In the genomic region with DNA sequence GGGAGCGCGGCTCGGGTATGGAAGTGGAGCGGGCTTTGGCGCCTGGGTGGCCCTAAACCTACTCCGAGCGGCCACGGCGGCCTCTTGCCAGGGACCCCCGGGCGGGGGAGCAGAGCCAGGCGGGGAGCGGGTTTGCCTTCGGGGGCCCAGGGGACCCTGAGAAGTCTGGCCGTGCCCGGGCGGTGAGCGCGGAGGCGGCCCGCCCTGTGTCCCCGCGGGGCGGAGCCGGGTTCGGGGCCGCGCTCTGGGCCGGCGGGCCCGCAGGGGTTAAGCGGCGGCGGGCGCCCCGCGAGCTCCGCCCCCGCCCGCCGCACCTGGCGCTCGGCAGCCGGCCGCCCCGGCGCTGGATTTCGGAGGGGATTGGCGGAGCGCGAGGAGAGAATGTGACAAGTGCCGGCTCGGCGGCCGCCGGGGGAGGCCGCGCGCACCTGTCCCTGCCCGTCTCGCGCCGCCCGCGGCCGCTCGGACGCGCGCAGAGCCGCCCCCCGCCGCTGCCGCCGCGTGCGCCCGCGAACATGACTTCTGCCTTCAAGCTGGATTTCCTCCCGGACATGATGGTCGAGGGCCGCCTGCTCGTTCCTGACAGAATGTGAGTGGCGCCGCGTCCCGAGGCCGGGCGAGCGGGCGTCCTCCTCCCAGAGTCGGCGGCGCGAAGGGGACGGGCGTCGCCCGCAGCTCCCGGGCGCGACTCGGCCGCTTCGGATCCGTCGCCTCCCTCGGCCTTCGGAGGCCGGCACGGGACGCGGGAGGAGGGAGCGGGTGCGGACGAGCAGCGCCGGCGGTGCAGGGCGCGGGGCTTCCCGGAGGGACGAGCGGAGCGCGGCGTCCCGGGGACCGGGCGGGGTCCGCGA, we compare ENCODE assay signal across 8 cellular contexts. TPM values are rescaled to one million over a fixed set of nuclear protein-coding genes. Genes with fewer than 3 reads are reported as not detected.
DNase-seq lines count a peak whose midpoint lies in the region; ATAC-seq and TF ChIP-seq lines count a peak whose summit lies in the region.

A gene (plus strand): TSS at position 298 of the 851 bp plus-strand sequence. CDS start 218 bp downstream, at position 516.

- H4K20me1 ChIP-seq in neural cell (ENCODE audit: insufficient read depth) = no peaks in the 10 kb centered on the region

- 0 to 1% methylated on average over 2 to 64 of the region's 132 CpGs for WGBS in testis, 2 donors

- H3K27ac ChIP-seq in neural cell (ENCODE audit: low read length) (peak within 1 kb of the TSS; percentile 42), testis (peak within 1 kb of the TSS; percentile 82 to 88)

- no peaks in the 10 kb centered on the region for H3K9me2 ChIP-seq in neural cell (ENCODE audit: insufficient read depth, low read length)

- TF ChIP-seq EP300 in neural cell (conservative IDR thresholded peaks at IDR 0.05; ENCODE audit: poor library complexity, severe bottlenecking) = peak; percentile 48

- H3K36me3 ChIP-seq in neural cell (ENCODE audit: insufficient read depth, low read length) = no peaks in the 10 kb centered on the region
- no peaks in the 10 kb centered on the region for H3K36me3 ChIP-seq in testis (ENCODE audit: low read depth, missing control alignments)

- peaks cover 83% of the 10 kb centered on the region for H3K27me3 Mint-ChIP-seq in activated T-helper 1 cell treated with anti-CD3 and anti-CD28 coated beads, Interleukin-12 subunit alpha, Interleukin-12 subunit beta, Interleukin-2, Interleukin-4 antibody, amounts not matched to agents 30 ng/mL and 10 ng/mL and 1 ng/mL, durations not matched to agents 14 hours and 24 hours and 36 hours (ENCODE audit: insufficient read depth)

- H3K79me2 ChIP-seq in neural cell (replicated peaks; ENCODE audit: insufficient read depth, low read length) = peaks cover 41% of the 10 kb centered on the region

- no peak within 1 kb of the TSS for H2AFZ ChIP-seq in neural cell (ENCODE audit: low read depth, low read length)

- DNase-seq in NCI-H2171 (lab: John Stamatoyannopoulos, UW) (peak; percentile 7), foreskin fibroblast (peak; percentile 15 to 70), testis (peak; percentile 58), UCSD-AML1 (lab: John Stamatoyannopoulos, UW; ENCODE audit: unreplicated experiment) (no peak)
- peak; percentile 37 for DNase-seq in activated T-helper 1 cell treated with anti-CD3 and anti-CD28 coated beads, Interleukin-12 subunit alpha, Interleukin-12 subunit beta, Interleukin-2, Interleukin-4 antibody, amounts not matched to agents 30 ng/mL and 10 ng/mL and 1 ng/mL, durations not matched to agents 14 hours and 24 hours and 36 hours (ENCODE audit: low spot score)

- intact Hi-C loops in activated T-helper 1 cell treated with anti-CD3 and anti-CD28 coated beads, Interleukin-12 subunit alpha, Interleukin-12 subunit beta, Interleukin-2, Interleukin-4 antibody, amounts not matched to agents 30 ng/mL and 10 ng/mL and 1 ng/mL, durations not matched to agents 14 hours and 24 hours and 36 hours (cut with micrococcal nuclease) = loop anchor here (2.0 to 10.0 kb wide), 4 partner anchors 15 to 457 kb away; no protein-coding TSS in a partner anchor
- intact Hi-C loops in testis (cut with DNase I; ENCODE audit: low total_unique reads) = no loop called here

- peak; percentile 84 for ATAC-seq in GM18498 (IDR thresholded peaks at IDR 0.05; ENCODE audit: unreplicated experiment)
- ATAC-seq in HG02588 (IDR thresholded peaks at IDR 0.05; ENCODE audit: unreplicated experiment) = peak; percentile 69

- H3F3A ChIP-seq in neural cell (ENCODE audit: insufficient read depth, low read length, poor library complexity, severe bottlenecking) = no peaks in the 10 kb centered on the region

- no peaks in the 10 kb centered on the region for H3K36me3 Mint-ChIP-seq in activated T-helper 1 cell treated with anti-CD3 and anti-CD28 coated beads, Interleukin-12 subunit alpha, Interleukin-12 subunit beta, Interleukin-2, Interleukin-4 antibody, amounts not matched to agents 30 ng/mL and 10 ng/mL and 1 ng/mL, durations not matched to agents 14 hours and 24 hours and 36 hours (ENCODE audit: low read depth)

- peaks cover 20% of the 10 kb centered on the region for H3K4me1 Mint-ChIP-seq in activated T-helper 1 cell treated with anti-CD3 and anti-CD28 coated beads, Interleukin-12 subunit alpha, Interleukin-12 subunit beta, Interleukin-2, Interleukin-4 antibody, amounts not matched to agents 30 ng/mL and 10 ng/mL and 1 ng/mL, durations not matched to agents 14 hours and 24 hours and 36 hours (ENCODE audit: low read depth)

- no peak for TF ChIP-seq POLR2A in testis (IDR thresholded peaks at IDR 0.05)

- H3K4me1 ChIP-seq in testis = no peaks in the 10 kb centered on the region

- H3K9me3 Mint-ChIP-seq in activated T-helper 1 cell treated with anti-CD3 and anti-CD28 coated beads, Interleukin-12 subunit alpha, Interleukin-12 subunit beta, Interleukin-2, Interleukin-4 antibody, amounts not matched to agents 30 ng/mL and 10 ng/mL and 1 ng/mL, durations not matched to agents 14 hours and 24 hours and 36 hours = no peaks in the 10 kb centered on the region

- H3K27me3 ChIP-seq in neural cell (ENCODE audit: insufficient read depth, low read depth, low read length) (no peaks in the 10 kb centered on the region), testis (no peaks in the 10 kb centered on the region)

- H3K4me3 Mint-ChIP-seq in activated T-helper 1 cell treated with anti-CD3 and anti-CD28 coated beads, Interleukin-12 subunit alpha, Interleukin-12 subunit beta, Interleukin-2, Interleukin-4 antibody, amounts not matched to agents 30 ng/mL and 10 ng/mL and 1 ng/mL, durations not matched to agents 14 hours and 24 hours and 36 hours = peak within 1 kb of the TSS; percentile 71

- peak within 1 kb of the TSS; percentile 41 to 52 for H3K4me3 ChIP-seq in foreskin fibroblast (ENCODE audit: low read depth in 1 of 2, low read length in 2 of 2)
- peak within 1 kb of the TSS; percentile 71 for H3K4me3 ChIP-seq in neural cell (ENCODE audit: low read length)
- H3K4me3 ChIP-seq in testis = peak within 1 kb of the TSS; percentile 71 to 87

- TF ChIP-seq RAD21 in neural cell (conservative IDR thresholded peaks at IDR 0.05) = peak; percentile 50

- no peak for TF ChIP-seq CTCF in foreskin fibroblast (IDR thresholded peaks at IDR 0.05; ENCODE audit: low read depth, low read length)
- TF ChIP-seq CTCF in neural cell (IDR thresholded peaks at IDR 0.05; ENCODE audit: poor library complexity, severe bottlenecking) = no peak
- no peak for TF ChIP-seq CTCF in testis (IDR thresholded peaks at IDR 0.05)

- H3K9ac ChIP-seq in neural cell (ENCODE audit: low read length) = peak within 1 kb of the TSS; percentile 74

- H3K4me2 ChIP-seq in neural cell (ENCODE audit: low read length) = peak within 1 kb of the TSS; percentile 96

- peak within 1 kb of the TSS; percentile 6 for H3K27ac Mint-ChIP-seq in activated T-helper 1 cell treated with anti-CD3 and anti-CD28 coated beads, Interleukin-12 subunit alpha, Interleukin-12 subunit beta, Interleukin-2, Interleukin-4 antibody, amounts not matched to agents 30 ng/mL and 10 ng/mL and 1 ng/mL, durations not matched to agents 14 hours and 24 hours and 36 hours

- H3K9me3 ChIP-seq in neural cell (ENCODE audit: low read length) = no peaks in the 10 kb centered on the region
- no peaks in the 10 kb centered on the region for H3K9me3 ChIP-seq in testis

TF ChIP-seq in neural cell, 6 proteins besides CTCF, POLR2A, EP300 and RAD21:
- peak; percentile 16 for TF ChIP-seq POLR2AphosphoS5 (IDR thresholded peaks at IDR 0.05)
- TF ChIP-seq, protein P1, sequence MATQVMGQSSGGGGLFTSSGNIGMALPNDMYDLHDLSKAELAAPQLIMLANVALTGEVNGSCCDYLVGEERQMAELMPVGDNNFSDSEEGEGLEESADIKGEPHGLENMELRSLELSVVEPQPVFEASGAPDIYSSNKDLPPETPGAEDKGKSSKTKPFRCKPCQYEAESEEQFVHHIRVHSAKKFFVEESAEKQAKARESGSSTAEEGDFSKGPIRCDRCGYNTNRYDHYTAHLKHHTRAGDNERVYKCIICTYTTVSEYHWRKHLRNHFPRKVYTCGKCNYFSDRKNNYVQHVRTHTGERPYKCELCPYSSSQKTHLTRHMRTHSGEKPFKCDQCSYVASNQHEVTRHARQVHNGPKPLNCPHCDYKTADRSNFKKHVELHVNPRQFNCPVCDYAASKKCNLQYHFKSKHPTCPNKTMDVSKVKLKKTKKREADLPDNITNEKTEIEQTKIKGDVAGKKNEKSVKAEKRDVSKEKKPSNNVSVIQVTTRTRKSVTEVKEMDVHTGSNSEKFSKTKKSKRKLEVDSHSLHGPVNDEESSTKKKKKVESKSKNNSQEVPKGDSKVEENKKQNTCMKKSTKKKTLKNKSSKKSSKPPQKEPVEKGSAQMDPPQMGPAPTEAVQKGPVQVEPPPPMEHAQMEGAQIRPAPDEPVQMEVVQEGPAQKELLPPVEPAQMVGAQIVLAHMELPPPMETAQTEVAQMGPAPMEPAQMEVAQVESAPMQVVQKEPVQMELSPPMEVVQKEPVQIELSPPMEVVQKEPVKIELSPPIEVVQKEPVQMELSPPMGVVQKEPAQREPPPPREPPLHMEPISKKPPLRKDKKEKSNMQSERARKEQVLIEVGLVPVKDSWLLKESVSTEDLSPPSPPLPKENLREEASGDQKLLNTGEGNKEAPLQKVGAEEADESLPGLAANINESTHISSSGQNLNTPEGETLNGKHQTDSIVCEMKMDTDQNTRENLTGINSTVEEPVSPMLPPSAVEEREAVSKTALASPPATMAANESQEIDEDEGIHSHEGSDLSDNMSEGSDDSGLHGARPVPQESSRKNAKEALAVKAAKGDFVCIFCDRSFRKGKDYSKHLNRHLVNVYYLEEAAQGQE (IDR thresholded peaks at IDR 0.05; ENCODE audit: borderline replicate concordance) = no peak
- peak; percentile 49 for TF ChIP-seq SMC3 (conservative IDR thresholded peaks at IDR 0.05; ENCODE audit: poor library complexity)
- peak; percentile 67 for TF ChIP-seq MXI1 (conservative IDR thresholded peaks at IDR 0.05; ENCODE audit: poor library complexity, severe bottlenecking)
TF ChIP-seq in neural cell: peak in this region for 3.

RNA-seq across cellular contexts. Expression of the gene that starts here (rescaled TPM):
- total RNA-seq in activated T-helper 1 cell treated with anti-CD3 and anti-CD28 coated beads, Interleukin-12 subunit alpha, Interleukin-12 subunit beta, Interleukin-2, Interleukin-4 antibody, amounts not matched to agents 30 ng/mL and 10 ng/mL and 1 ng/mL, durations not matched to agents 14 hours and 24 hours and 36 hours = 110 and 111 TPM in 2 replicates
- polyA plus RNA-seq in neural cell (49.9 and 55.5 TPM in 2 replicates), testis (ENCODE audit: insufficient read depth, low read depth, low replicate concordance) (17.5 TPM)
- 142 and 166 TPM in 2 replicates for polyA minus RNA-seq in neural cell
- total RNA-seq in testis = 10 to 100 TPM; 27.8 to 41.6 TPM
